In the genomic region with DNA sequence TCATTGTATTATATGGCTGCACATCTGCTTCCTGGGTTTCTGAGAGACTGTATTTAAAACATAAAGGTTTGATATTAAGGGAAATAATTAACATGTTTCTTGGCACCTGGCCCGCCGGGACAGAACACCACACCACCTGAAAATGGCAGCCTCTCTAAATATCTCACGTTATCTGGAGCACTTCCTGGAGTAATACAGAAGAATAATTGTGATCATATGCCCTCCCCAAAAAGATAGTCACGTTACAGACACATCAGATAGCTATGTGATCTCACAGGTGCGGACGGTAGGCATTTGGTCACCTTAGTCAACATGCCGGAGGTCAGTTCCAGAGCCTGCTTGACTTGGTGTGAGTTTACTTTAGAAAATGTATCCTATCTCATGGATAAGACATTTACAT, we compare ENCODE assay signal across 35 cellular contexts.
"Had no signal": no experiment of that assay in that cellular context is flagged by ENCODE, and none has a peak within 500 bp of the region (broad histone marks: within the 10 kb centered on the region; RNA-seq: fewer than 3 reads in every experiment).

No MANE protein-coding gene starts in this region.

- H3K4me1 Mint-ChIP-seq: activated CD4-positive, alpha-beta T cell treated with anti-CD3 and anti-CD28 coated beads for 36 hours; activated naive CD4-positive, alpha-beta T cell treated with anti-CD3 and anti-CD28 coated beads, Interleukin-2, amount 50 U/mL, for 24 hours; activated naive CD8-positive, alpha-beta T cell treated with anti-CD3 and anti-CD28 coated beads for 36 hours; activated naive CD8-positive, alpha-beta T cell treated with anti-CD3 and anti-CD28 coated beads, Interleukin-2, amount 50 U/mL, for 24 hours; T-helper 17 cell had no signal

- H3K36me3 ChIP-seq: adrenal gland, breast epithelium, cardiac muscle cell, colonic mucosa, esophagus squamous epithelium, gastroesophageal sphincter, heart right ventricle had no signal

- H3K27ac ChIP-seq: adrenal gland, breast epithelium, cardiac muscle cell, colonic mucosa, epithelial cell of prostate, esophagus squamous epithelium, gastroesophageal sphincter, heart right ventricle, hepatocyte had no signal

- H3K36me3 Mint-ChIP-seq: activated naive CD4-positive, alpha-beta T cell treated with anti-CD3 and anti-CD28 coated beads, Interleukin-2, amount 50 U/mL, for 24 hours; activated naive CD8-positive, alpha-beta T cell treated with anti-CD3 and anti-CD28 coated beads for 36 hours; brain had no signal

- ATAC-seq: activated CD4-positive, alpha-beta T cell treated with anti-CD3 and anti-CD28 coated beads for 36 hours; activated CD8-positive, alpha-beta T cell treated with anti-CD3 and anti-CD28 coated beads for 36 hours; activated naive CD8-positive, alpha-beta T cell treated with anti-CD3 and anti-CD28 coated beads, Interleukin-2, amount 50 U/mL, for 24 hours; gastroesophageal sphincter; heart right ventricle; T-helper 17 cell had no signal

- H3K27me3 ChIP-seq: adrenal gland, cardiac muscle cell, colonic mucosa, esophagus squamous epithelium, hepatocyte had no signal

- H3K4me1 ChIP-seq: adrenal gland, breast epithelium, colonic mucosa, esophagus squamous epithelium, gastroesophageal sphincter, heart right ventricle had no signal

- H3K27ac Mint-ChIP-seq: activated CD4-positive, alpha-beta T cell treated with anti-CD3 and anti-CD28 coated beads for 36 hours; activated CD8-positive, alpha-beta T cell treated with anti-CD3 and anti-CD28 coated beads for 36 hours; activated naive CD4-positive, alpha-beta T cell treated with anti-CD3 and anti-CD28 coated beads for 36 hours; activated naive CD4-positive, alpha-beta T cell treated with anti-CD3 and anti-CD28 coated beads, Interleukin-2, amount 50 U/mL, for 24 hours; activated naive CD8-positive, alpha-beta T cell treated with anti-CD3 and anti-CD28 coated beads for 36 hours; activated naive CD8-positive, alpha-beta T cell treated with anti-CD3 and anti-CD28 coated beads, Interleukin-2, amount 50 U/mL, for 24 hours; activated T-helper 1 cell treated with anti-CD3 and anti-CD28 coated beads, Interleukin-12 subunit alpha, Interleukin-12 subunit beta, Interleukin-2, Interleukin-4 antibody, amounts not matched to agents 30 ng/mL and 10 ng/mL and 1 ng/mL, durations not matched to agents 14 hours and 24 hours and 36 hours; activated T-helper 2 cell treated with anti-CD3 and anti-CD28 coated beads, Interferon-gamma antibody, Interleukin-2, Interleukin-4, amounts not matched to agents 10 μg/mL and 5 μg/mL and 100 μg/mL, durations not matched to agents 14 hours and 24 hours and 36 hours; brain; T-helper 17 cell; T-helper 2 cell treated with Interferon-gamma antibody and Interleukin-4, amounts not matched to agents 5 μg/mL and 100 μg/mL, for 36 hours had no signal

- H3K27me3 Mint-ChIP-seq: activated CD4-positive, alpha-beta T cell treated with anti-CD3 and anti-CD28 coated beads for 36 hours; activated CD8-positive, alpha-beta T cell treated with anti-CD3 and anti-CD28 coated beads for 36 hours; activated naive CD4-positive, alpha-beta T cell treated with anti-CD3 and anti-CD28 coated beads, Interleukin-2, amount 50 U/mL, for 24 hours; activated naive CD8-positive, alpha-beta T cell treated with anti-CD3 and anti-CD28 coated beads for 36 hours; activated naive CD8-positive, alpha-beta T cell treated with anti-CD3 and anti-CD28 coated beads, Interleukin-2, amount 50 U/mL, for 24 hours; T-helper 17 cell had no signal

- H3K4me3 ChIP-seq: adrenal gland, breast epithelium, cardiac muscle cell, colonic mucosa, esophagus squamous epithelium, gastroesophageal sphincter, heart right ventricle, hepatocyte had no signal

- DNase-seq: activated CD4-positive, alpha-beta T cell treated with anti-CD3 and anti-CD28 coated beads for 36 hours; activated CD4-positive, alpha-beta T cell treated with anti-CD3 and anti-CD28 coated beads, Interleukin-2, amount 50 U/mL, for 1 hour; activated CD4-positive, alpha-beta T cell treated with anti-CD3 and anti-CD28 coated beads, Interleukin-2, amount 50 U/mL, for 48 hours; activated CD4-positive, CD25-positive, alpha-beta regulatory T cell; activated CD4-positive, CD25-positive, alpha-beta regulatory T cell treated with anti-CD3 and anti-CD28 coated beads, Interleukin-2, amount 50 U/mL, for 72 hours; activated CD8-positive, alpha-beta memory T cell treated with anti-CD3 and anti-CD28 coated beads for 24 hours; activated CD8-positive, alpha-beta T cell treated with anti-CD3 and anti-CD28 coated beads for 36 hours; activated effector memory CD4-positive, alpha-beta T cell treated with anti-CD3 and anti-CD28 coated beads, Interleukin-2, amount 50 U/mL, for 16 hours; activated naive CD4-positive, alpha-beta T cell treated with anti-CD3 and anti-CD28 coated beads for 36 hours; activated naive CD8-positive, alpha-beta T cell treated with anti-CD3 and anti-CD28 coated beads for 36 hours; activated naive CD8-positive, alpha-beta T cell treated with anti-CD3 and anti-CD28 coated beads, Interleukin-2, amount 50 U/mL, for 24 hours; activated T-cell treated with anti-CD3 and anti-CD28 coated beads, Interleukin-2, amount 50 U/mL, for 1 hour; activated T-cell treated with anti-CD3 and anti-CD28 coated beads, Interleukin-2, amount 50 U/mL, for 48 hours; adrenal gland; amygdala; aorta; central memory CD4-positive, alpha-beta T cell; cerebellar nuclear complex; colonic mucosa; effector CD8-positive, alpha-beta T cell; esophagus squamous epithelium; foreskin melanocyte; heart right ventricle; T-helper 17 cell; T1000 had no signal

- H3K4me3 Mint-ChIP-seq: activated CD4-positive, alpha-beta T cell treated with anti-CD3 and anti-CD28 coated beads for 36 hours; activated CD8-positive, alpha-beta T cell treated with anti-CD3 and anti-CD28 coated beads for 36 hours; activated naive CD4-positive, alpha-beta T cell treated with anti-CD3 and anti-CD28 coated beads for 36 hours; activated naive CD4-positive, alpha-beta T cell treated with anti-CD3 and anti-CD28 coated beads, Interleukin-2, amount 50 U/mL, for 24 hours; activated naive CD8-positive, alpha-beta T cell treated with anti-CD3 and anti-CD28 coated beads for 36 hours; activated naive CD8-positive, alpha-beta T cell treated with anti-CD3 and anti-CD28 coated beads, Interleukin-2, amount 50 U/mL, for 24 hours; activated T-helper 1 cell treated with anti-CD3 and anti-CD28 coated beads, Interleukin-12 subunit alpha, Interleukin-12 subunit beta, Interleukin-2, Interleukin-4 antibody, amounts not matched to agents 30 ng/mL and 10 ng/mL and 1 ng/mL, durations not matched to agents 14 hours and 24 hours and 36 hours; brain; T-helper 17 cell; T-helper 2 cell treated with Interferon-gamma antibody and Interleukin-4, amounts not matched to agents 5 μg/mL and 100 μg/mL, for 36 hours had no signal

- H3K9me3 ChIP-seq: adrenal gland, colonic mucosa, esophagus squamous epithelium had no signal
